In genomic region chr7:2220954-2221353, GRCh38 we compare ENCODE assay signal across 1 cellular context.
TF ChIP-seq lines count a peak whose summit lies in the region.

No MANE protein-coding gene starts in this region.

TF ChIP-seq in HepG2, 621 proteins besides CTCF, POLR2A, EP300 and RAD21:
- TF ChIP-seq, protein P1, sequence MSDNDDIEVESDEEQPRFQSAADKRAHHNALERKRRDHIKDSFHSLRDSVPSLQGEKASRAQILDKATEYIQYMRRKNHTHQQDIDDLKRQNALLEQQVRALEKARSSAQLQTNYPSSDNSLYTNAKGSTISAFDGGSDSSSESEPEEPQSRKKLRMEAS (IDR thresholded peaks at IDR 0.05), result no peak
- peak; percentile 33; the same call in 1 of the 2 replicates for TF ChIP-seq RBFOX2 (IDR thresholded peaks at IDR 0.05; ENCODE audit: low read depth, low read length)
